Comparison of ENCODE assay signal across 21 cellular contexts in the genomic region with DNA sequence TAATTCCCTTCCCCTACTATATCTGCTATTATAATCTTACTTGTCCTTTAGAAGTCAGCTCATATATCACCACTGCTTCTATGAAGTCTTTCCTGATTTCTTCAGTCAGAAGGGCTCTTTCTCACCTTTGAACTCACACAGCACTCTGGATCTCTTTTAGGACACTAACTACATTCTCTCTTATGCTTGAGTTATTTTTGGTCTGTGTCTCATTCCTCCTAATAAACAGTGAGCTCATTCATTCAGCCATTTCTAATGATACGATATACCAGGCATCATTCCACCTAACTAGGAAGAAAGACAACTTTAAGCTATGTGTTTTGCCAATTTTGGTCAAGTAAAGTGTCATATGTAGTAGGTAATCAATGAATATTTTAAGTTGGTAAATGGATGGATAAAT. TPM values are rescaled to one million over a fixed set of nuclear protein-coding genes. Genes with fewer than 3 reads are reported as not detected.
DNase-seq lines count a peak whose midpoint lies in the region; ATAC-seq and TF ChIP-seq lines count a peak whose summit lies in the region.
"Had no signal": no experiment of that assay in that cellular context is flagged by ENCODE, and none has a peak within 500 bp of the region (broad histone marks: within the 10 kb centered on the region; RNA-seq: fewer than 3 reads in every experiment).

No MANE protein-coding gene starts in this region.

- H3K9me3 ChIP-seq in MM.1S (replicated peaks; ENCODE audit: insufficient read depth, low read length), result no peaks in the 10 kb centered on the region
- H3K9me3 ChIP-seq: BE2C had no signal

- H3K36me3 Mint-ChIP-seq in activated T-cell treated with anti-CD3 and anti-CD28 coated beads, Interleukin-2, amount 50 U/mL, for 72 hours (ENCODE audit: insufficient read depth in 2 of 2), result peaks cover 0 to 2% of the 10 kb centered on the region in 2 donors
- H3K36me3 Mint-ChIP-seq in activated T-cell treated with anti-CD3 and anti-CD28 coated beads, Interleukin-2, amount 50 U/mL, for 24 hours (ENCODE audit: low read depth), result no peaks in the 10 kb centered on the region
- peaks cover 0 to 3% (median 1%) of the 10 kb centered on the region in 3 donors for H3K36me3 Mint-ChIP-seq in naive thymus-derived CD8-positive, alpha-beta T cell
- peaks cover 4% of the 10 kb centered on the region for H3K36me3 Mint-ChIP-seq in activated CD8-positive, alpha-beta T cell treated with anti-CD3 and anti-CD28 coated beads, Interleukin-2, amount 10 ng/mL, durations not matched to agents 7 days and 5 days (ENCODE audit: low read depth)

- no peak overlapping the region for H2AFZ ChIP-seq in MM.1S (ENCODE audit: low read length)
- H2AFZ ChIP-seq: GM23338 had no signal

- peaks cover 36% of the 10 kb centered on the region for H3K4me1 Mint-ChIP-seq in activated T-cell treated with anti-CD3 and anti-CD28 coated beads, Interleukin-2, amount 50 U/mL, for 72 hours (ENCODE audit: low read depth)
- H3K4me1 Mint-ChIP-seq in activated T-cell treated with anti-CD3 and anti-CD28 coated beads, Interleukin-2, amount 50 U/mL, for 24 hours (ENCODE audit: low read depth), result peaks cover 41% of the 10 kb centered on the region
- peaks cover 16 to 53% (median 43%) of the 10 kb centered on the region in 4 donors for H3K4me1 Mint-ChIP-seq in naive thymus-derived CD8-positive, alpha-beta T cell
- H3K4me1 Mint-ChIP-seq in activated CD8-positive, alpha-beta T cell treated with anti-CD3 and anti-CD28 coated beads, Interleukin-2, amount 10 ng/mL, durations not matched to agents 7 days and 5 days (ENCODE audit: low read depth), result peaks cover 14% of the 10 kb centered on the region

- H3K27me3 ChIP-seq in MM.1S (replicated peaks; ENCODE audit: insufficient read depth, low read length), result no peaks in the 10 kb centered on the region
- H3K27me3 ChIP-seq: BE2C, MG63 had no signal

- no peak for TF ChIP-seq CTCF in MM.1S (IDR thresholded peaks at IDR 0.05; ENCODE audit: low read length)

- POLR2A ChIA-PET in naive thymus-derived CD8-positive, alpha-beta T cell (lab: Charles Lee), result interaction anchor here (1.4 kb wide), 1 partner anchor 16 kb away, joined by 4 read pairs; no protein-coding TSS in a partner anchor
- POLR2A ChIA-PET in activated CD8-positive, alpha-beta T cell treated with anti-CD3 and anti-CD28 coated beads, Interleukin-2, amount 10 ng/mL, durations not matched to agents 7 days and 5 days (lab: Charles Lee), result interaction anchor here (2.4 kb wide), 1 partner anchor 127 kb away, joined by 6 read pairs; the partner anchor contains the start of gene POU2F1

- H3K9me3 Mint-ChIP-seq in activated T-cell treated with anti-CD3 and anti-CD28 coated beads, Interleukin-2, amount 50 U/mL, for 72 hours, result no peaks in the 10 kb centered on the region
- no peaks in the 10 kb centered on the region for H3K9me3 Mint-ChIP-seq in activated T-cell treated with anti-CD3 and anti-CD28 coated beads, Interleukin-2, amount 50 U/mL, for 24 hours
- no peaks in the 10 kb centered on the region for H3K9me3 Mint-ChIP-seq in naive thymus-derived CD8-positive, alpha-beta T cell
- H3K9me3 Mint-ChIP-seq in activated CD8-positive, alpha-beta T cell treated with anti-CD3 and anti-CD28 coated beads, Interleukin-2, amount 10 ng/mL, durations not matched to agents 7 days and 5 days (ENCODE audit: insufficient read depth), result no peaks in the 10 kb centered on the region
- H3K9me3 Mint-ChIP-seq: GM23338 had no signal

- H3K27ac ChIP-seq in MM.1S (ENCODE audit: low read length), result no peak overlapping the region
- H3K27ac ChIP-seq: 22Rv1 had no signal

- H3K79me2 ChIP-seq in MM.1S (ENCODE audit: low read length), result no peaks in the 10 kb centered on the region

- no peak for ATAC-seq in activated T-cell treated with anti-CD3 and anti-CD28 coated beads, Interleukin-2, amount 50 U/mL, for 72 hours (replicated peaks in 1 of 2)
- peak; percentile 75 for ATAC-seq in left ventricle myocardium superior
- ATAC-seq in naive thymus-derived CD8-positive, alpha-beta T cell, result no peak
- ATAC-seq in activated CD8-positive, alpha-beta T cell treated with anti-CD3 and anti-CD28 coated beads, Interleukin-2, amount 10 ng/mL, durations not matched to agents 7 days and 5 days, result no peak
- ATAC-seq: GM23338, HCT116 had no signal

- H3K4me2 ChIP-seq in MM.1S (ENCODE audit: low read depth, low read length), result no peak overlapping the region
- H3K4me2 ChIP-seq: GM23338 had no signal

- no peaks in the 10 kb centered on the region for H3K9me2 ChIP-seq in MM.1S (replicated peaks; ENCODE audit: insufficient read depth, low read length)

- H4K20me1 ChIP-seq in MM.1S (ENCODE audit: insufficient read depth, low read length), result no peaks in the 10 kb centered on the region

- H3K27me3 Mint-ChIP-seq in activated T-cell treated with anti-CD3 and anti-CD28 coated beads, Interleukin-2, amount 50 U/mL, for 72 hours (ENCODE audit: low read depth), result no peaks in the 10 kb centered on the region
- H3K27me3 Mint-ChIP-seq in activated T-cell treated with anti-CD3 and anti-CD28 coated beads, Interleukin-2, amount 50 U/mL, for 24 hours, result no peaks in the 10 kb centered on the region
- H3K27me3 Mint-ChIP-seq in naive thymus-derived CD8-positive, alpha-beta T cell, result no peaks in the 10 kb centered on the region
- peaks cover 2% of the 10 kb centered on the region for H3K27me3 Mint-ChIP-seq in activated CD8-positive, alpha-beta T cell treated with anti-CD3 and anti-CD28 coated beads, Interleukin-2, amount 10 ng/mL, durations not matched to agents 7 days and 5 days (ENCODE audit: low read depth)

- H3K36me3 ChIP-seq in MM.1S (replicated peaks; ENCODE audit: insufficient read depth, low read length), result no peaks in the 10 kb centered on the region
- H3K36me3 ChIP-seq: BE2C, MG63 had no signal

- H3K4me1 ChIP-seq in MM.1S (ENCODE audit: low read length), result no peaks in the 10 kb centered on the region
- H3K4me1 ChIP-seq: BE2C had no signal

- H3F3A ChIP-seq in MM.1S (ENCODE audit: insufficient read depth, low read length), result no peaks in the 10 kb centered on the region

- H3K9ac ChIP-seq in MM.1S (ENCODE audit: low read length), result no peak overlapping the region

- intact Hi-C loops in left ventricle myocardium superior (cut with micrococcal nuclease), result no loop called here

- H3K4me3 Mint-ChIP-seq in activated T-cell treated with anti-CD3 and anti-CD28 coated beads, Interleukin-2, amount 50 U/mL, for 72 hours, result no peak overlapping the region
- H3K4me3 Mint-ChIP-seq in activated T-cell treated with anti-CD3 and anti-CD28 coated beads, Interleukin-2, amount 50 U/mL, for 24 hours, result no peak overlapping the region
- no peak overlapping the region for H3K4me3 Mint-ChIP-seq in naive thymus-derived CD8-positive, alpha-beta T cell
- no peak overlapping the region for H3K4me3 Mint-ChIP-seq in activated CD8-positive, alpha-beta T cell treated with anti-CD3 and anti-CD28 coated beads, Interleukin-2, amount 10 ng/mL, durations not matched to agents 7 days and 5 days
- H3K4me3 Mint-ChIP-seq: GM23338 had no signal

- CTCF ChIA-PET in activated CD8-positive, alpha-beta T cell treated with anti-CD3 and anti-CD28 coated beads, Interleukin-2, amount 10 ng/mL, durations not matched to agents 7 days and 5 days (lab: Charles Lee), result interaction anchor here (0.6 to 4.1 kb wide), 9 partner anchors 10 to 127 kb away, joined by 3 to 18 read pairs (median 4); no protein-coding TSS in a partner anchor

- peak overlapping the region; percentile 14 for H3K27ac Mint-ChIP-seq in activated T-cell treated with anti-CD3 and anti-CD28 coated beads, Interleukin-2, amount 50 U/mL, for 72 hours
- H3K27ac Mint-ChIP-seq in activated T-cell treated with anti-CD3 and anti-CD28 coated beads, Interleukin-2, amount 50 U/mL, for 24 hours, result no peak overlapping the region
- H3K27ac Mint-ChIP-seq in naive thymus-derived CD8-positive, alpha-beta T cell, result peak overlapping the region in 9 of 10 donors; percentile 4 to 88 (median 49)
- no peak overlapping the region for H3K27ac Mint-ChIP-seq in activated CD8-positive, alpha-beta T cell treated with anti-CD3 and anti-CD28 coated beads, Interleukin-2, amount 10 ng/mL, durations not matched to agents 7 days and 5 days
- H3K27ac Mint-ChIP-seq: GM23338 had no signal

- no peak for DNase-seq in activated T-cell treated with anti-CD3 and anti-CD28 coated beads, Interleukin-2, amount 50 U/mL, for 72 hours
- DNase-seq in activated T-cell treated with anti-CD3 and anti-CD28 coated beads, Interleukin-2, amount 50 U/mL, for 24 hours, result no peak
- DNase-seq in left ventricle myocardium superior (no peak), NCI-H774 (lab: John Stamatoyannopoulos, UW) (no peak), MM.1S (no peak), T-helper 2 cell (no peak)
- no peak for DNase-seq in naive thymus-derived CD8-positive, alpha-beta T cell
- DNase-seq in activated CD8-positive, alpha-beta T cell treated with anti-CD3 and anti-CD28 coated beads, Interleukin-2, amount 10 ng/mL, durations not matched to agents 7 days and 5 days, result no peak
- DNase-seq: BE2C, DND-41, IMR-90, Karpas-422, MG63, NCI-H1105 treated with DMSO at 0.1 percent for 48 hours, NCI-H187, NCI-H526 treated with DMSO at 0.1 percent for 48 hours, RPMI8226 had no signal

- no peak overlapping the region for H3K4me3 ChIP-seq in MM.1S (ENCODE audit: low read length)
- H3K4me3 ChIP-seq: GM23338, MG63 had no signal

RNA-seq across cellular contexts. Expression of gene STYXL2, which starts 1.2 kb away (rescaled TPM):
- total RNA-seq in activated T-cell treated with anti-CD3 and anti-CD28 coated beads, Interleukin-2, amount 50 U/mL, for 72 hours, result under 1 TPM; 0.07 to 0.24 TPM
- total RNA-seq in left ventricle myocardium superior, result 121 TPM
- not detected for total RNA-seq in naive thymus-derived CD8-positive, alpha-beta T cell
- polyA plus RNA-seq in naive thymus-derived CD8-positive, alpha-beta T cell, result not detected
- total RNA-seq in activated CD8-positive, alpha-beta T cell treated with anti-CD3 and anti-CD28 coated beads, Interleukin-2, amount 10 ng/mL, durations not matched to agents 7 days and 5 days, result not detected
- total RNA-seq: IMR-90 had no signal
- polyA plus RNA-seq: AG04450, IMR-90 had no signal

RNA-seq across cellular contexts. Expression of gene GPA33, which starts 2.5 kb away (rescaled TPM):
- total RNA-seq in activated T-cell treated with anti-CD3 and anti-CD28 coated beads, Interleukin-2, amount 50 U/mL, for 72 hours, result 1 to 10 TPM; 2.6 to 5.2 TPM
- total RNA-seq in left ventricle myocardium superior, result 0.07 TPM
- total RNA-seq in naive thymus-derived CD8-positive, alpha-beta T cell, result 10 to 100 TPM; 13.4 to 14.0 TPM
- 1 to 10 TPM; 8.0 to 10.0 (median 9.1) TPM for polyA plus RNA-seq in naive thymus-derived CD8-positive, alpha-beta T cell
- under 1 TPM; 0.16 to 0.24 TPM for total RNA-seq in activated CD8-positive, alpha-beta T cell treated with anti-CD3 and anti-CD28 coated beads, Interleukin-2, amount 10 ng/mL, durations not matched to agents 7 days and 5 days
- total RNA-seq: IMR-90 had no signal
- polyA plus RNA-seq: AG04450, IMR-90 had no signal

Comparison
In these comparisons a context has a peak if more than half of its experiments do, and no peak if none do; other contexts are left out.
1. H3K27ac Mint-ChIP-seq: peak in activated T-cell treated with anti-CD3 and anti-CD28 coated beads, Interleukin-2, amount 50 U/mL, for 72 hours (single experiment) and naive thymus-derived CD8-positive, alpha-beta T cell (9 of 10); none in activated T-cell treated with anti-CD3 and anti-CD28 coated beads, Interleukin-2, amount 50 U/mL, for 24 hours (single experiment) and activated CD8-positive, alpha-beta T cell treated with anti-CD3 and anti-CD28 coated beads, Interleukin-2, amount 10 ng/mL, durations not matched to agents 7 days and 5 days (single experiment).
2. RNA of gene STYXL2, which starts 1.2 kb away (total RNA-seq): 121 TPM in left ventricle myocardium superior (single experiment); 0.07 to 0.24 TPM in activated T-cell treated with anti-CD3 and anti-CD28 coated beads, Interleukin-2, amount 50 U/mL, for 72 hours, not detected in activated CD8-positive, alpha-beta T cell treated with anti-CD3 and anti-CD28 coated beads, Interleukin-2, amount 10 ng/mL, durations not matched to agents 7 days and 5 days and not detected in naive thymus-derived CD8-positive, alpha-beta T cell; every median in the first group is over 10 times any median in the second.